In genomic region chrX:16726347-16726988, GRCh38 we compare ENCODE assay signal across 8 cellular contexts. TPM values are rescaled to one million over a fixed set of nuclear protein-coding genes. Genes with fewer than 3 reads are reported as not detected.
DNase-seq lines count a peak whose midpoint lies in the region; ATAC-seq and TF ChIP-seq lines count a peak whose summit lies in the region.
"Not testable (repeated sequence)": the region's sequence is repeated elsewhere in the genome, so short reads cannot be mapped to it uniquely, and the experiment has no call there.

No MANE protein-coding gene starts in this region.

- H3K27ac Mint-ChIP-seq in Caco-2 (ENCODE audit: unreplicated experiment) = not testable (repeated sequence)

- not testable (repeated sequence) for TF ChIP-seq CTCF in Caco-2 (IDR thresholded peaks at IDR 0.05; ENCODE audit: insufficient read depth in 1 of 2, low read depth in 1 of 2, low read length in 1 of 2, severe bottlenecking in 1 of 2, unreplicated experiment in 1 of 2); psoas muscle (IDR thresholded peaks at IDR 0.05)

- not testable (repeated sequence) for H3K27me3 Mint-ChIP-seq in Caco-2 (ENCODE audit: insufficient read depth, unreplicated experiment)

- peak overlapping the region; percentile 40 for H3K4me3 Mint-ChIP-seq in Caco-2 (ENCODE audit: unreplicated experiment)

- H3K27me3 ChIP-seq in Caco-2 (replicated peaks; ENCODE audit: control insufficient read depth, insufficient read depth, low read length); psoas muscle (ENCODE audit: insufficient read depth in 3 of 3, low read length in 2 of 3): not testable (repeated sequence)

- POLR2A ChIA-PET in Caco-2 (lab: Charles Lee) = not testable (repeated sequence)

- CTCF ChIA-PET in Caco-2 (lab: Charles Lee) = not testable (repeated sequence)

- DNase-seq in Caco-2, left colon, psoas muscle: not testable (repeated sequence)

- peaks cover 14% of the 10 kb centered on the region for H3K4me1 ChIP-seq in Caco-2
- H3K4me1 ChIP-seq in psoas muscle = not testable (repeated sequence)

- not testable (repeated sequence) for H3K36me3 ChIP-seq in Caco-2 (ENCODE audit: control insufficient read depth, insufficient read depth, low read length); psoas muscle (ENCODE audit: insufficient read depth in 1 of 2, low read depth in 1 of 2)

- peak overlapping the region; percentile 68 for H3K27ac ChIP-seq in psoas muscle

- ATAC-seq in GM18870 (IDR thresholded peaks at IDR 0.05; ENCODE audit: unreplicated experiment) = peak; percentile 64
- ATAC-seq in GM19463 (IDR thresholded peaks at IDR 0.05; ENCODE audit: unreplicated experiment) = peak; percentile 79
- ATAC-seq in GM21825 (IDR thresholded peaks at IDR 0.05; ENCODE audit: unreplicated experiment) = peak; percentile 85
- ATAC-seq in HG03066 (IDR thresholded peaks at IDR 0.05; ENCODE audit: low read depth, unreplicated experiment) = peak; percentile 81
- ATAC-seq in HG03571 (IDR thresholded peaks at IDR 0.05; ENCODE audit: unreplicated experiment) = peak; percentile 72
- peak; percentile 16 for ATAC-seq in left colon
- peak; percentile 61 to 84 (median 76) for ATAC-seq in psoas muscle

- H3K36me3 Mint-ChIP-seq in Caco-2 (ENCODE audit: insufficient read depth, unreplicated experiment) = peaks cover 11% of the 10 kb centered on the region

- H3K9me3 Mint-ChIP-seq in Caco-2 (ENCODE audit: unreplicated experiment) = not testable (repeated sequence)

- BruUV-seq in Caco-2 (replicated peaks; lab: Mats Ljungman, UMichigan) = not testable (repeated sequence)

- intact Hi-C loops in Caco-2 (cut with micrococcal nuclease; ENCODE audit: unreplicated experiment); left colon (cut with DNase I, micrococcal nuclease): not testable (repeated sequence)
- intact Hi-C loops in psoas muscle (cut with DNase I) = loop anchor here (10.0 kb wide), 2 partner anchors 58 to 138 kb away; partner anchors contain the start of gene TXLNG (in 1 of the 2)

- H3K4me3 ChIP-seq in Caco-2 (ENCODE audit: low read depth, low read length) = not testable (repeated sequence)
- H3K4me3 ChIP-seq in psoas muscle = peak overlapping the region; percentile 8

- 60 to 81% (median 78%) methylated on average over 5 of the region's 5 CpGs for WGBS in psoas muscle, 3 donors

- H3K9me3 ChIP-seq in Caco-2, psoas muscle: not testable (repeated sequence)

- H3K4me1 Mint-ChIP-seq in Caco-2 (ENCODE audit: low read depth, unreplicated experiment) = peaks cover 19% of the 10 kb centered on the region

RNA-seq across cellular contexts. Expression of gene SYAP1, which starts 7.1 kb away (rescaled TPM):
- 32.8 and 35.7 TPM in 2 replicates for total RNA-seq in Caco-2 (2022)
- 10 to 100 TPM; 50.4 to 52.0 TPM for total RNA-seq in left colon
- total RNA-seq in psoas muscle = 10 to 100 TPM; 13.7 to 29.4 (median 20.0) TPM
- 10 to 100 TPM; 10.9 to 14.9 (median 13.6) TPM for polyA plus RNA-seq in psoas muscle

RNA-seq across cellular contexts. Expression of gene CTPS2, which starts 14.0 kb away (rescaled TPM):
- total RNA-seq in Caco-2 (2022) (20.7 and 22.3 TPM in 2 replicates), left colon (10 to 100 TPM; 16.0 to 16.5 TPM), psoas muscle (1 to 10 TPM; 2.5 to 3.8 (median 3.0) TPM)
- 1 to 10 TPM; 1.1 to 2.4 (median 1.2) TPM for polyA plus RNA-seq in psoas muscle

RNA-seq across cellular contexts. Expression of gene TXLNG, which starts 59.8 kb away (rescaled TPM):
- total RNA-seq in Caco-2 (2022) = 18.2 and 18.3 TPM in 2 replicates
- 1 to 10 TPM; 7.7 to 9.7 TPM for total RNA-seq in left colon
- total RNA-seq in psoas muscle = 10 to 100 TPM in 1 of 4 donors, 1 to 10 TPM in 3; 6.3 to 10.1 (median 9.4) TPM
- 1 to 10 TPM; 5.6 to 8.1 (median 7.6) TPM for polyA plus RNA-seq in psoas muscle

Comparison
In these comparisons a context has a peak if more than half of its experiments do, and no peak if none do; other contexts are left out.
1. ATAC-seq: peak in every context shown above with its lines; median percentile 85 in GM21825; 81 in HG03066; 79 in GM19463; 76 in psoas muscle; 72 in HG03571; 64 in GM18870; 16 in left colon.